Comparison of ENCODE assay signal across 8 cellular contexts in the genomic region with DNA sequence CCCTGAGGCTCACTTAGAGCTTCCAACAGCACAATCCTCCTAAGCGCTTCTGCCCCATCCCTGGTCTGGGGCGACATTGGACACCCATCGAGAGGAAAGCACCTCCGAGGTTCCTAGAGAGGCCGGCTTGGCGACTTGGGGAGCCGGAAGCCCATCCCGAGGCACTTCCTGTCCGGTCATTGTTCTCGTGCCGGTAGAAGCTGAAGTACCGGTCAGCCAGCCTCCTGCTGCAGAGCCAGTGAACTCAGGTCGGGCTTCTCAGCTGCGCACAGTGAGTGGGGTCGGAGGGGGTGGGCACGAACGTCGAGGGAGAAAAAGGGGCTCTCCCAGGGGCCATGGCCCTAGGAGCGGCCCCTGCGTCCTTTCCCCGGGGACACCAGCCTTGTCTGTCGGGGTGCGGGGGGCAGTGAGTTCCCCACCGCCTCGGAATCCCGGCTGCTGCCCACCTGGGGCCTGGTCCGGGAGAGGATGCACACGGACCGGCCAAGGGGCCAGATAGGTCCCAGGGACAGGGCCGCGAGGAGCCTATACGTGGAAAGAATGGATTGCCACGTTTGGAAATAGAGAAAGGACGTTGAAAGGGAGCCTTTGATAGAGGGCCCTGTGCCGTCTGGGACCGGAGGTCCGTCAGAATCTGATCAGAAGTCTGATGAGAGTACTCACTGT. TPM values are rescaled to one million over a fixed set of nuclear protein-coding genes. Genes with fewer than 3 reads are reported as not detected.
DNase-seq lines count a peak whose midpoint lies in the region; ATAC-seq, FAIRE-seq and TF ChIP-seq lines count a peak whose summit lies in the region.

A gene (plus strand): TSS at position 169 of the 666 bp plus-strand sequence. CDS start 2,336 bp downstream, outside the sequence.

- peak within 1 kb of the TSS; percentile 63 for H3K27ac Mint-ChIP-seq in T-helper 1 cell treated with Interleukin-12 subunit alpha and Interleukin-12 subunit beta and Interleukin-4 antibody, amounts not matched to agents 30 μg/mL and 1 μg/mL, for 36 hours

- no peak for TF ChIP-seq CTCF in kidney (IDR thresholded peaks at IDR 0.05; ENCODE audit: borderline replicate concordance, extremely low read depth, insufficient read depth)

- peaks cover 3 to 25% of the 10 kb centered on the region in 2 donors for H3K36me3 ChIP-seq in kidney (ENCODE audit: control insufficient read depth in 1 of 2, insufficient read depth in 2 of 2, low read length in 2 of 2)

- H3K27me3 Mint-ChIP-seq in T-helper 1 cell treated with Interleukin-12 subunit alpha and Interleukin-12 subunit beta and Interleukin-4 antibody, amounts not matched to agents 30 μg/mL and 1 μg/mL, for 36 hours (ENCODE audit: low read depth) = no peaks in the 10 kb centered on the region

- H3K27ac ChIP-seq in cingulate gyrus (ENCODE audit: low read depth, low read length) (peak within 1 kb of the TSS; percentile 15), kidney (ENCODE audit: low read depth in 2 of 2, low read length in 2 of 2) (no peak within 1 kb of the TSS)

- peak within 1 kb of the TSS; percentile 74 to 88 for H3K4me3 ChIP-seq in kidney (ENCODE audit: low read length in 2 of 2)

- peak within 1 kb of the TSS; percentile 73 for H3K4me3 Mint-ChIP-seq in T-helper 1 cell treated with Interleukin-12 subunit alpha and Interleukin-12 subunit beta and Interleukin-4 antibody, amounts not matched to agents 30 μg/mL and 1 μg/mL, for 36 hours

- H3K9ac ChIP-seq in kidney (ENCODE audit: low read length in 2 of 2) = peak within 1 kb of the TSS; percentile 62 to 83

- intact Hi-C loops in kidney (cut with DNase I) = no loop called here

- H3K9me3 Mint-ChIP-seq in T-helper 1 cell treated with Interleukin-12 subunit alpha and Interleukin-12 subunit beta and Interleukin-4 antibody, amounts not matched to agents 30 μg/mL and 1 μg/mL, for 36 hours = peaks cover 52% of the 10 kb centered on the region

- peaks cover 31% of the 10 kb centered on the region for H3K36me3 Mint-ChIP-seq in T-helper 1 cell treated with Interleukin-12 subunit alpha and Interleukin-12 subunit beta and Interleukin-4 antibody, amounts not matched to agents 30 μg/mL and 1 μg/mL, for 36 hours (ENCODE audit: low read depth)

- H3K9me3 ChIP-seq in kidney (ENCODE audit: control insufficient read depth in 1 of 2, low read length in 2 of 2) = peaks cover 0 to 2% of the 10 kb centered on the region in 2 donors

- peak; percentile 11 for DNase-seq in stimulated activated naive CD4-positive, alpha-beta T cell treated with Interleukin-2 at 50 U/mL for 16 hours (lab: John Stamatoyannopoulos, UW)
- DNase-seq in stimulated activated naive CD4-positive, alpha-beta T cell (lab: John Stamatoyannopoulos, UW) = no peak
- peak; percentile 64 for DNase-seq in NCI-H128 (lab: John Stamatoyannopoulos, UW; ENCODE audit: unreplicated experiment)
- DNase-seq in kidney = peak; percentile 87
- peak; percentile 69 for DNase-seq in smooth muscle cell of the brain vasculature (ENCODE audit: low read depth, low spot score)

- peak; percentile 97 for ATAC-seq in HG02610 (IDR thresholded peaks at IDR 0.05; ENCODE audit: unreplicated experiment)

- H3K4me1 ChIP-seq in kidney (ENCODE audit: control insufficient read depth in 1 of 2, insufficient read depth in 1 of 2, low read depth in 1 of 2, low read length in 2 of 2) = peaks cover 0 to 6% of the 10 kb centered on the region in 2 donors

- peaks cover 3% of the 10 kb centered on the region for H3K4me1 Mint-ChIP-seq in T-helper 1 cell treated with Interleukin-12 subunit alpha and Interleukin-12 subunit beta and Interleukin-4 antibody, amounts not matched to agents 30 μg/mL and 1 μg/mL, for 36 hours (ENCODE audit: low read depth)

- no peak for FAIRE-seq in kidney (lab: Jason Lieb, UNC)

RNA-seq across cellular contexts. Expression of the gene that starts here (rescaled TPM):
- total RNA-seq in kidney = 11.6 TPM
- polyA plus RNA-seq in kidney (ENCODE audit: insufficient read depth, low read depth, low replicate concordance) = 2.6 TPM

Comparison
In these comparisons a context has a peak if more than half of its experiments do, and no peak if none do; other contexts are left out.
1. DNase-seq: peak in stimulated activated naive CD4-positive, alpha-beta T cell treated with Interleukin-2 at 50 U/mL for 16 hours (single experiment), NCI-H128 (single experiment), kidney (single experiment) and smooth muscle cell of the brain vasculature (single experiment); none in stimulated activated naive CD4-positive, alpha-beta T cell (0 of 6).